8 cellular contexts compared by ENCODE assay signal in the genomic region with DNA sequence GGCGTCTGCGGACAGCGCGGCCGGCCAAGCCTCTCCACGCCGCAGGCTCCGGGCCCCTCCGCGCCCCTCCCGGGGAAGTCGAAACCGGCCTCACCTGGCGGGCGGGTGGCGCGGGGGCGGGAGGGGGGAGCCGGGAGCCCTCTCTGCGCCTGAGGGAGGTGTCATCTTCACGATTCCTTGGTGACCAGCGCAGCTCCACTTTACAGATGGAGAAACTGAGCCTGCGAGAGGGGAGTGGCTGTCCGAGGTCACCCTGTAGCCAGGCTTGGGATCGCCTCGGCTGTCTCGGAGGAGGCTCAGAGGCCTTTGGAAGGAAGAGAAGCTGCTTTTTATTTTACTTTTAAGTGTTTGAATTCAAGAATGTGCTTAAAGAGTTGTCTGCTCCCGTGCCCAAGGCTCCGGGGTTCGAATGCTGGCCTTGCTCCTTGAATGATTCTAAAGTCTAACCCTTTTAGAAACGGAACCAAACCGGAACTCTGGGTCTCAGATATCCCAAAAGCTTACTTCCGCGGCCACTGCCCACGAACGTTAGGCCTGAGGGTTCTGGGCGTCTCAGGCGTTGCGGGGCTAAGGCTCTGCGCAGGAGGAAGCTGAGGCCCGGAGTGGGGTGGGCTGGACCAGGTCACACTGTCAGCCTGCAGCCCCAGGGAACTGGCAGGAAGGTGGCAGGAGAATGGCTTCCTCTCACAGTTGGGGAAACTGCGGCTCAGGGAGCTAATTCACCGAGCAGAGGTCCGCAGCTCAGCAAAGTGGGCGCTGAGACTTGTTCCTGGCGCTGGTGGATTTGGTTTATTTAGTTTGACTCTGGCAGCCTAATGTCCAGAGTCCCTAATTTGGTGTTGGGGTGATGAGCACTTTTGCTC. TPM values are rescaled to one million over a fixed set of nuclear protein-coding genes. Genes with fewer than 3 reads are reported as not detected.
DNase-seq lines count a peak whose midpoint lies in the region; ATAC-seq and TF ChIP-seq lines count a peak whose summit lies in the region.

No MANE protein-coding gene starts in this region.

- no peaks in the 10 kb centered on the region for H3K36me3 Mint-ChIP-seq in MCF 10A (ENCODE audit: insufficient read depth, unreplicated experiment)
- peaks cover 13% of the 10 kb centered on the region for H3K36me3 Mint-ChIP-seq in central memory CD8-positive, alpha-beta T cell (ENCODE audit: insufficient read depth)
- H3K36me3 Mint-ChIP-seq in naive thymus-derived CD4-positive, alpha-beta T cell: peaks cover 0 to 20% (median 11%) of the 10 kb centered on the region in 5 donors

- no peaks in the 10 kb centered on the region for H3K27me3 ChIP-seq in breast epithelium
- no peaks in the 10 kb centered on the region for H3K27me3 ChIP-seq in NT2/D1 (ENCODE audit: insufficient read depth, insufficient read length)
- H3K27me3 ChIP-seq in naive thymus-derived CD4-positive, alpha-beta T cell (ENCODE audit: control insufficient read depth in 2 of 2, insufficient read depth in 2 of 2, low read length in 2 of 2): no peaks in the 10 kb centered on the region
- H3K27me3 ChIP-seq in WERI-Rb-1 (ENCODE audit: insufficient read depth, low read depth, severe bottlenecking): no peaks in the 10 kb centered on the region

- no peak overlapping the region for H3K27ac Mint-ChIP-seq in MCF 10A (ENCODE audit: low read depth, unreplicated experiment)
- H3K27ac Mint-ChIP-seq in central memory CD8-positive, alpha-beta T cell (ENCODE audit: low read depth): peak overlapping the region; percentile 81
- peak overlapping the region; percentile 97 to 100 (median 99) for H3K27ac Mint-ChIP-seq in naive thymus-derived CD4-positive, alpha-beta T cell

- H3K9me3 Mint-ChIP-seq in MCF 10A (ENCODE audit: unreplicated experiment): no peaks in the 10 kb centered on the region
- H3K9me3 Mint-ChIP-seq in central memory CD8-positive, alpha-beta T cell: no peaks in the 10 kb centered on the region
- H3K9me3 Mint-ChIP-seq in naive thymus-derived CD4-positive, alpha-beta T cell: peaks cover 0 to 4% (median 0%) of the 10 kb centered on the region in 11 donors

- H3K9ac ChIP-seq in NT2/D1 (ENCODE audit: insufficient read length, low read depth): peak overlapping the region; percentile 2

- H3K36me3 ChIP-seq in breast epithelium: no peaks in the 10 kb centered on the region
- H3K36me3 ChIP-seq in NT2/D1 (ENCODE audit: insufficient read depth, insufficient read length, low read length): no peaks in the 10 kb centered on the region
- peaks cover 0 to 5% (median 0%) of the 10 kb centered on the region in 3 experiments for H3K36me3 ChIP-seq in naive thymus-derived CD4-positive, alpha-beta T cell (ENCODE audit: control insufficient read depth in 2 of 3, insufficient read depth in 3 of 3, low read length in 3 of 3)
- H3K36me3 ChIP-seq in WERI-Rb-1: no peaks in the 10 kb centered on the region

- BruUV-seq in MCF 10A (replicated peaks; lab: Mats Ljungman, UMichigan): no TSS peak

- POLR2A ChIA-PET in MCF 10A (lab: Yijun Ruan, JAX): no interaction called here
- POLR2A ChIA-PET in naive thymus-derived CD4-positive, alpha-beta T cell (lab: Charles Lee): interaction anchor here (0.6 to 10.5 kb wide), 27 partner anchors 9 to 250 kb away, joined by 3 to 365 read pairs (median 5); partner anchors contain the start of gene CARD19

- no peaks in the 10 kb centered on the region for H3K27me3 Mint-ChIP-seq in MCF 10A (ENCODE audit: insufficient read depth, unreplicated experiment)
- H3K27me3 Mint-ChIP-seq in central memory CD8-positive, alpha-beta T cell: no peaks in the 10 kb centered on the region
- H3K27me3 Mint-ChIP-seq in naive thymus-derived CD4-positive, alpha-beta T cell: no peaks in the 10 kb centered on the region

- H3K4me1 ChIP-seq in breast epithelium (peaks cover 4 to 5% of the 10 kb centered on the region in 2 donors), NT2/D1 (ENCODE audit: insufficient read depth, insufficient read length) (peaks cover 45% of the 10 kb centered on the region)
- H3K4me1 ChIP-seq in naive thymus-derived CD4-positive, alpha-beta T cell (ENCODE audit: control insufficient read depth in 2 of 2, insufficient read depth in 2 of 2, low read length in 2 of 2): peaks cover 55 to 60% of the 10 kb centered on the region in 2 donors

- peak; percentile 13 for ATAC-seq in central memory CD8-positive, alpha-beta T cell (replicated peaks; ENCODE audit: extremely low read depth, poor library complexity, severe bottlenecking)
- peak; percentile 18 for ATAC-seq in naive thymus-derived CD4-positive, alpha-beta T cell

- no peak for TF ChIP-seq POLR2A in breast epithelium (IDR thresholded peaks at IDR 0.05)

- intact Hi-C loops in breast epithelium (cut with DNase I; ENCODE audit: low total_unique reads) (no loop called here), MCF 10A (cut with micrococcal nuclease) (no loop called here)
- intact Hi-C loops in naive thymus-derived CD4-positive, alpha-beta T cell (cut with micrococcal nuclease): loop anchor here (1.0 to 2.0 kb wide), 2 partner anchors 31 to 75 kb away; partner anchors contain the start of gene NINJ1 (in 1 of the 2)

- H3K27ac ChIP-seq in breast epithelium (peak overlapping the region; percentile 42 to 62), WERI-Rb-1 (no peak overlapping the region)
- peak overlapping the region; percentile 88 for H3K27ac ChIP-seq in naive thymus-derived CD4-positive, alpha-beta T cell (ENCODE audit: low read depth, low read length)

- H3K4me3 Mint-ChIP-seq in MCF 10A (ENCODE audit: unreplicated experiment): no peak overlapping the region
- peak overlapping the region; percentile 85 for H3K4me3 Mint-ChIP-seq in central memory CD8-positive, alpha-beta T cell
- peak overlapping the region; percentile 93 to 97 (median 94) for H3K4me3 Mint-ChIP-seq in naive thymus-derived CD4-positive, alpha-beta T cell

- TF ChIP-seq CTCF in breast epithelium (IDR thresholded peaks at IDR 0.05): no peak
- no peak for TF ChIP-seq CTCF in MCF 10A (IDR thresholded peaks at IDR 0.05; ENCODE audit: unreplicated experiment)
- TF ChIP-seq CTCF in WERI-Rb-1 (IDR thresholded peaks at IDR 0.05; ENCODE audit: low read depth, low read length): no peak

- CTCF ChIA-PET in MCF 10A (lab: Yijun Ruan, JAX): interaction anchor here (1.1 kb wide), 1 partner anchor 56 kb away, joined by 3 read pairs; no protein-coding TSS in a partner anchor
- CTCF ChIA-PET in naive thymus-derived CD4-positive, alpha-beta T cell (lab: Charles Lee): interaction anchor here (1.0 to 1.1 kb wide), 3 partner anchors 26 to 55 kb away, joined by 3 to 6 read pairs (median 6); no protein-coding TSS in a partner anchor

- H3K9me3 ChIP-seq in breast epithelium (no peaks in the 10 kb centered on the region), NT2/D1 (ENCODE audit: insufficient read depth, low read length) (no peaks in the 10 kb centered on the region), WERI-Rb-1 (ENCODE audit: severe bottlenecking) (no peaks in the 10 kb centered on the region)
- no peaks in the 10 kb centered on the region for H3K9me3 ChIP-seq in naive thymus-derived CD4-positive, alpha-beta T cell (ENCODE audit: control insufficient read depth in 2 of 3, low read length in 3 of 3)

- peak overlapping the region; percentile 43 to 83 (median 60) for H3K4me3 ChIP-seq in breast epithelium
- H3K4me3 ChIP-seq in NT2/D1 (ENCODE audit: insufficient read length, low read depth): peak overlapping the region; percentile 38
- peak overlapping the region; percentile 90 for H3K4me3 ChIP-seq in naive thymus-derived CD4-positive, alpha-beta T cell (ENCODE audit: low read length)
- H3K4me3 ChIP-seq in WERI-Rb-1 (ENCODE audit: low read depth, low read length): no peak overlapping the region

- no peak for DNase-seq in breast epithelium (ENCODE audit: low spot score in 2 of 2)
- DNase-seq in MCF 10A (ENCODE audit: unreplicated experiment): no peak
- DNase-seq in NT2/D1 (ENCODE audit: low read depth, low spot score): no peak
- no peak for DNase-seq in central memory CD8-positive, alpha-beta T cell (ENCODE audit: low spot score in 2 of 2)
- peak in 1 of 9 donors; percentile 43 for DNase-seq in naive thymus-derived CD4-positive, alpha-beta T cell
- no peak for DNase-seq in NCI-H2081 (lab: John Stamatoyannopoulos, UW)
- no peak for DNase-seq in NCI-H1694 treated with DMSO at 0.1 percent for 48 hours (lab: John Stamatoyannopoulos, UW)
- no peak for DNase-seq in WERI-Rb-1

- H3K4me1 Mint-ChIP-seq in MCF 10A (ENCODE audit: insufficient read depth, unreplicated experiment): peaks cover 9% of the 10 kb centered on the region
- H3K4me1 Mint-ChIP-seq in central memory CD8-positive, alpha-beta T cell: peaks cover 69% of the 10 kb centered on the region
- H3K4me1 Mint-ChIP-seq in naive thymus-derived CD4-positive, alpha-beta T cell: peaks cover 38 to 78% (median 73%) of the 10 kb centered on the region in 7 donors

RNA-seq across cellular contexts. Expression of gene SUSD3, which starts 0.8 kb away (rescaled TPM):
- total RNA-seq in breast epithelium (10 to 100 TPM in 2 of 3 donors, 1 to 10 TPM in 1; 1.3 to 52.4 (median 45.9) TPM), MCF 10A (2022) (not detected in 2 replicates)
- 10 to 100 TPM; 62.8 to 83.5 (median 68.7) TPM for total RNA-seq in naive thymus-derived CD4-positive, alpha-beta T cell
- polyA plus RNA-seq in naive thymus-derived CD4-positive, alpha-beta T cell: 100 to 1,000 TPM; 186 to 315 TPM

RNA-seq across cellular contexts. Expression of gene CARD19, which starts 36.7 kb away (rescaled TPM):
- total RNA-seq in breast epithelium: 10 to 100 TPM; 59.0 to 79.3 (median 62.1) TPM
- total RNA-seq in MCF 10A (2022): 34.4 and 36.6 TPM in 2 replicates
- 10 to 100 TPM; 43.0 to 90.0 (median 54.1) TPM for total RNA-seq in naive thymus-derived CD4-positive, alpha-beta T cell
- 10 to 100 TPM; 59.2 to 75.6 TPM for polyA plus RNA-seq in naive thymus-derived CD4-positive, alpha-beta T cell

Comparison
In these comparisons a context has a peak if more than half of its experiments do, and no peak if none do; other contexts are left out.
1. intact Hi-C loops: an anchor here in naive thymus-derived CD4-positive, alpha-beta T cell (1.0 to 2.0 kb wide); none called in breast epithelium and MCF 10A.